Comparison of ENCODE assay signal across 18 cellular contexts in the genomic region with DNA sequence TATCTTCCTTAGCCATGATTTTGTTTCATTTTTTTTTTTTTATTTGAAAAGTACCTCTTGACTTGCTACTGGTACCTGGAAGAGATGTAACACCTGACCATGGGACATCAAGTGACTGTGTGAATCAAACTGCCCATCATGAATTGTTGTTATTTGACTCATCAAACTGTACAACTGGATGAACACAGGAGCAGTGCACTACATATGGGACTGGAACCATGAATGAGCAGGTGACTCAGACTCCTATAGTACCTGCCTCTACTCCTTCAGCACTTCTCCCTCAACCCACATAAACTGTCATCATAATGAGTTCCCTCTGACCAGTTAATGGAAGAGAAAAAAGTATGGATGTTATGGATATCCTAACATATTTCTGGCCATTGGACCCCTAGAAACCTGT.
"Had no signal": no experiment of that assay in that cellular context is flagged by ENCODE, and none has a peak within 500 bp of the region (broad histone marks: within the 10 kb centered on the region; RNA-seq: fewer than 3 reads in every experiment).

No MANE protein-coding gene starts in this region.

- H3K9me3 Mint-ChIP-seq: activated CD8-positive, alpha-beta T cell treated with anti-CD3 and anti-CD28 coated beads for 36 hours; effector memory CD8-positive, alpha-beta T cell; nephron progenitor cell had no signal

- H3K36me3 ChIP-seq: ascending aorta, suprapubic skin had no signal

- H3K27ac ChIP-seq: ascending aorta, skin epidermis, suprapubic skin, WERI-Rb-1 had no signal

- H3K4me1 Mint-ChIP-seq: nephron progenitor cell, T-helper 17 cell had no signal

- H3K4me1 ChIP-seq: ascending aorta, suprapubic skin had no signal

- H3K4me3 ChIP-seq: ascending aorta, skin epidermis, suprapubic skin had no signal

- H3K27ac Mint-ChIP-seq: activated CD8-positive, alpha-beta T cell treated with anti-CD3 and anti-CD28 coated beads for 36 hours; T-helper 17 cell had no signal

- ATAC-seq: activated CD8-positive, alpha-beta T cell treated with anti-CD3 and anti-CD28 coated beads for 36 hours; effector memory CD8-positive, alpha-beta T cell; right cardiac atrium; T-helper 17 cell had no signal

- H3K9me3 ChIP-seq: ascending aorta, suprapubic skin had no signal

- H3K27me3 ChIP-seq: ascending aorta, suprapubic skin had no signal

- H3K27me3 Mint-ChIP-seq: activated CD8-positive, alpha-beta T cell treated with anti-CD3 and anti-CD28 coated beads for 36 hours; effector memory CD8-positive, alpha-beta T cell; T-helper 17 cell had no signal

- DNase-seq: activated CD8-positive, alpha-beta T cell treated with anti-CD3 and anti-CD28 coated beads for 36 hours; activated gamma-delta T cell treated with Interleukin-2 at 50 U/mL for 16 hours; activated T-cell treated with anti-CD3 and anti-CD28 coated beads, Interleukin-2, amount 50 U/mL, for 48 hours; dermis blood vessel endothelial cell; effector memory CD8-positive, alpha-beta T cell; hypothalamus; nephron progenitor cell; occipital lobe; right cardiac atrium; stimulated activated CD4-positive, alpha-beta T cell treated with anti-CD3 and anti-CD28 coated beads, Interleukin-15, amount 100 ng/mL, for 24 hours; stimulated activated CD4-positive, alpha-beta T cell treated with anti-CD3 and anti-CD28 coated beads, Interleukin-4, amount 100 ng/mL, for 1 hour; stimulated activated naive CD4-positive, alpha-beta T cell; T-helper 17 cell; trophoblast cell; WERI-Rb-1 had no signal

- H3K4me3 Mint-ChIP-seq: activated CD8-positive, alpha-beta T cell treated with anti-CD3 and anti-CD28 coated beads for 36 hours; effector memory CD8-positive, alpha-beta T cell; nephron progenitor cell; T-helper 17 cell had no signal
